ENCODE assay signal across 18 cellular contexts in the genomic region with DNA sequence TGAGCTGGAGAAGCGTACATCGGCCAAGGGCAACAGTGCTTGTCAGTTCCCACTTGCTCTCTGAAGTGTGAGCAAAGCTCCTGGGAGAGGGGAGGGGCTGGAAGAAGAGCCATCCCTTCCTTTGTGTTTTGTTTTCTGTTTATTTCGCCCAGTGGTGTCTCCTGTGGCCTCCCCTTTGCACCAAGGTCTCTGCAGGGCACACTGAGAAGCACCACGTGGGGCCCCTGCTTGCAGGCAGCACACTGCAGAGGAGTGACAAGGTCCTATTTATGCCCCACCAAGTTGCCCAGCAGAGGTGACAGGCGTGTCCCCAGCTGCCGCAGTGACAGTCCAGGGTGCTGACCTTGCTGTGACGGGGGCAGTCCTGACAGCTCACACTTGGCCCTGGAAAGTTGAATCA. TPM values are rescaled to one million over a fixed set of nuclear protein-coding genes. Genes with fewer than 3 reads are reported as not detected.
DNase-seq lines count a peak whose midpoint lies in the region; ATAC-seq and TF ChIP-seq lines count a peak whose summit lies in the region.
"Had no signal": no experiment of that assay in that cellular context is flagged by ENCODE, and none has a peak within 500 bp of the region (broad histone marks: within the 10 kb centered on the region; RNA-seq: fewer than 3 reads in every experiment).

No MANE protein-coding gene starts in this region.

- no peak overlapping the region for H4K91ac ChIP-seq in neuronal stem cell (ENCODE audit: low read depth, low read length, poor library complexity)

- H3K36me3 ChIP-seq in H7 (replicated peaks; ENCODE audit: control insufficient read depth, insufficient read depth, low read length) (peaks cover 13% of the 10 kb centered on the region), heart right ventricle (no peaks in the 10 kb centered on the region), neuronal stem cell (replicated peaks in 1 of 2; ENCODE audit: control insufficient read depth in 2 of 2, insufficient read depth in 2 of 2, low read length in 2 of 2) (no peaks in the 10 kb centered on the region)
- H3K36me3 ChIP-seq: HAP-1, SJSA1 had no signal

- no peaks in the 10 kb centered on the region for H3K36me3 Mint-ChIP-seq in natural killer cell treated with Interleukin-12 subunit alpha and Interleukin-12 subunit beta and Interleukin-15 and Interleukin-18, amount 100 ng/mL, for 72 hours
- H3K36me3 Mint-ChIP-seq: CD4-positive, alpha-beta memory T cell had no signal

- no peaks in the 10 kb centered on the region for H3K79me1 ChIP-seq in neuronal stem cell (ENCODE audit: low read depth, low read length)

- no peak overlapping the region for H3K9ac ChIP-seq in neuronal stem cell (ENCODE audit: low read depth, low read length, poor library complexity)

- no peaks in the 10 kb centered on the region for H3K27me3 ChIP-seq in H7 (ENCODE audit: control insufficient read depth, insufficient read depth, low read length)
- peaks cover 0 to 27% (median 9%) of the 10 kb centered on the region in 7 donors for H3K27me3 ChIP-seq in heart right ventricle
- peaks cover 0 to 15% (median 4%) of the 10 kb centered on the region in 3 experiments for H3K27me3 ChIP-seq in neuronal stem cell (ENCODE audit: control insufficient read depth in 3 of 3, insufficient read depth in 3 of 3, low read depth in 1 of 3, low read length in 3 of 3)

- H2BK5ac ChIP-seq in neuronal stem cell (ENCODE audit: low read length) = peak overlapping the region; percentile 4

- H3K4me1 Mint-ChIP-seq in natural killer cell treated with Interleukin-12 subunit alpha and Interleukin-12 subunit beta and Interleukin-15 and Interleukin-18, amount 100 ng/mL, for 72 hours (ENCODE audit: low read depth in 2 of 2) = peaks cover 15 to 27% of the 10 kb centered on the region in 2 donors

- no peak overlapping the region for H3K4me3 Mint-ChIP-seq in natural killer cell treated with Interleukin-12 subunit alpha and Interleukin-12 subunit beta and Interleukin-15 and Interleukin-18, amount 100 ng/mL, for 72 hours

- H3K4me2 ChIP-seq in neuronal stem cell (ENCODE audit: insufficient read depth, low read length, poor library complexity, severe bottlenecking) = no peak overlapping the region

- 67 to 72% methylated on average over 7 of the region's 7 CpGs for WGBS in heart right ventricle, 2 donors
- WGBS in neuronal stem cell (ENCODE audit: extremely low coverage in 2 of 2, insufficient read length in 2 of 2, insufficient replicate concordance in 1 of 2), 2 donors = no CpG with 5 or more reads among the region's 7 CpGs

- no peak overlapping the region for H3K14ac ChIP-seq in neuronal stem cell (ENCODE audit: low read length)

- peaks cover 0 to 16% (median 6%) of the 10 kb centered on the region in 9 donors for H3K4me1 ChIP-seq in heart right ventricle
- H3K4me1 ChIP-seq in neuronal stem cell (ENCODE audit: control insufficient read depth in 2 of 2, insufficient read depth in 1 of 2, low read depth in 1 of 2, low read length in 2 of 2) = peaks cover 11 to 13% of the 10 kb centered on the region in 2 donors
- H3K4me1 ChIP-seq: HAP-1 had no signal

- no peak overlapping the region for H3K23ac ChIP-seq in neuronal stem cell (ENCODE audit: low read depth, low read length, poor library complexity)

- no peak for TF ChIP-seq CTCF in heart right ventricle (IDR thresholded peaks at IDR 0.05)

- no peak overlapping the region for H3K4ac ChIP-seq in neuronal stem cell (ENCODE audit: low read length)

- H3K9me3 Mint-ChIP-seq in natural killer cell treated with Interleukin-12 subunit alpha and Interleukin-12 subunit beta and Interleukin-15 and Interleukin-18, amount 100 ng/mL, for 72 hours = no peaks in the 10 kb centered on the region
- H3K9me3 Mint-ChIP-seq: CD4-positive, alpha-beta memory T cell had no signal

- H3K4me3 ChIP-seq in H7 (ENCODE audit: insufficient read depth, low read depth, low read length) (no peak overlapping the region), heart right ventricle (no peak overlapping the region), neuronal stem cell (ENCODE audit: low read length in 2 of 2) (peak overlapping the region in 1 of 2 donors; percentile 63)
- H3K4me3 ChIP-seq: HAP-1, SJSA1 had no signal

- DNase-seq in NCI-H2171 treated with DMSO at 0.1 percent for 48 hours (lab: John Stamatoyannopoulos, UW) (peak; percentile 35), NCI-H2171 (lab: John Stamatoyannopoulos, UW) (no peak), H7 (peak; percentile 4), heart right ventricle (no peak), neuronal stem cell (ENCODE audit: low spot score) (no peak), NCI-H2029 (lab: John Stamatoyannopoulos, UW) (no peak)
- DNase-seq in natural killer cell treated with Interleukin-12 subunit alpha and Interleukin-12 subunit beta and Interleukin-15 and Interleukin-18, amount 100 ng/mL, for 72 hours (ENCODE audit: low spot score) = no peak
- DNase-seq: AML-193; Calu3; CD4-positive, alpha-beta memory T cell; GF-D8; NCI-H1694 treated with DMSO at 0.1 percent for 48 hours; NCI-H345; PC-3 had no signal

- no peak overlapping the region for H2BK15ac ChIP-seq in neuronal stem cell (ENCODE audit: low read length)

- no peaks in the 10 kb centered on the region for H3K9me3 ChIP-seq in heart right ventricle
- H3K9me3 ChIP-seq in neuronal stem cell (replicated peaks in 1 of 2; ENCODE audit: control insufficient read depth in 2 of 2, insufficient read depth in 1 of 2, low read depth in 1 of 2, low read length in 2 of 2) = no peaks in the 10 kb centered on the region
- H3K9me3 ChIP-seq: HAP-1, SJSA1 had no signal

- no peak overlapping the region for H3K27ac ChIP-seq in heart right ventricle
- no peak overlapping the region for H3K27ac ChIP-seq in neuronal stem cell (replicated peaks; ENCODE audit: low read length)
- H3K27ac ChIP-seq: 22Rv1, SJSA1 had no signal

- no peak overlapping the region for H3K27ac Mint-ChIP-seq in natural killer cell treated with Interleukin-12 subunit alpha and Interleukin-12 subunit beta and Interleukin-15 and Interleukin-18, amount 100 ng/mL, for 72 hours

- no peak overlapping the region for H2BK120ac ChIP-seq in neuronal stem cell (ENCODE audit: low read depth, low read length)

- H3K18ac ChIP-seq in neuronal stem cell (ENCODE audit: low read length) = peak overlapping the region; percentile 28

- peak overlapping the region; percentile 65 for H4K8ac ChIP-seq in neuronal stem cell (ENCODE audit: low read depth, low read length)

- H2BK12ac ChIP-seq in neuronal stem cell (ENCODE audit: low read length) = no peak overlapping the region

- H2AFZ ChIP-seq in neuronal stem cell (ENCODE audit: low read length) = peak overlapping the region; percentile 48

- H2AK5ac ChIP-seq in neuronal stem cell (ENCODE audit: low read depth, low read length) = no peak overlapping the region

- H3K27me3 Mint-ChIP-seq in natural killer cell treated with Interleukin-12 subunit alpha and Interleukin-12 subunit beta and Interleukin-15 and Interleukin-18, amount 100 ng/mL, for 72 hours = peaks cover 0 to 2% of the 10 kb centered on the region in 2 donors

- intact Hi-C loops in heart right ventricle (cut with DNase I) = no loop called here

- ATAC-seq in heart right ventricle = peak in 5 of 8 donors; percentile 36 to 60 (median 50)
- ATAC-seq in natural killer cell treated with Interleukin-12 subunit alpha and Interleukin-12 subunit beta and Interleukin-15 and Interleukin-18, amount 100 ng/mL, for 72 hours = no peak
- ATAC-seq in HG03097 (IDR thresholded peaks at IDR 0.05; ENCODE audit: low FRiP score, unreplicated experiment) = no peak
- ATAC-seq: PC-3 had no signal

RNA-seq across cellular contexts. Expression of gene GRIN2D, which starts 24.0 kb away (rescaled TPM):
- 4.4 and 4.8 TPM in 2 replicates for total RNA-seq in H7 (2014; rRNA removed; shearing (Covaris generic))
- 1 to 10 TPM in 1 of 10 donors, under 1 TPM in 9; 0.04 to 1.0 (median 0.19) TPM for total RNA-seq in heart right ventricle
- polyA plus RNA-seq in heart right ventricle = under 1 TPM; 0.22 to 0.23 TPM
- 0.74 TPM for polyA plus RNA-seq in neuronal stem cell (2013, experiment 1 of 2)
- 0.72 TPM for polyA plus RNA-seq in neuronal stem cell (2013, experiment 2 of 2)
- total RNA-seq in natural killer cell treated with Interleukin-12 subunit alpha and Interleukin-12 subunit beta and Interleukin-15 and Interleukin-18, amount 100 ng/mL, for 72 hours = under 1 TPM; 0.14 to 0.42 TPM
- total RNA-seq: Calu3 had no signal
- polyA plus RNA-seq: CD4-positive, alpha-beta memory T cell had no signal

RNA-seq across cellular contexts. Expression of gene KDELR1, which starts 26.1 kb away (rescaled TPM):
- total RNA-seq in H7 (2014; rRNA removed; shearing (Covaris generic)) = 110 and 111 TPM in 2 replicates
- 10 to 100 TPM; 63.2 to 95.2 (median 73.2) TPM for total RNA-seq in heart right ventricle
- polyA plus RNA-seq in heart right ventricle = 10 to 100 TPM; 55.1 to 96.0 TPM
- 361 TPM for polyA plus RNA-seq in neuronal stem cell (2013, experiment 1 of 2)
- polyA plus RNA-seq in neuronal stem cell (2013, experiment 2 of 2) = 364 TPM
- 10 to 100 TPM; 64.4 to 80.9 TPM for total RNA-seq in natural killer cell treated with Interleukin-12 subunit alpha and Interleukin-12 subunit beta and Interleukin-15 and Interleukin-18, amount 100 ng/mL, for 72 hours

RNA-seq across cellular contexts. Expression of gene GRWD1, which starts 28.3 kb away (rescaled TPM):
- total RNA-seq in H7 (2014; rRNA removed; shearing (Covaris generic)) = 80.6 and 97.8 TPM in 2 replicates
- 10 to 100 TPM; 13.2 to 26.2 (median 17.0) TPM for total RNA-seq in heart right ventricle
- polyA plus RNA-seq in heart right ventricle = 10 to 100 TPM in 1 of 2 donors, 1 to 10 TPM in 1; 5.6 to 22.8 TPM
- polyA plus RNA-seq in neuronal stem cell (2013, experiment 1 of 2) = 11.2 TPM
- polyA plus RNA-seq in neuronal stem cell (2013, experiment 2 of 2) = 11.1 TPM
- total RNA-seq in natural killer cell treated with Interleukin-12 subunit alpha and Interleukin-12 subunit beta and Interleukin-15 and Interleukin-18, amount 100 ng/mL, for 72 hours = 100 to 1,000 TPM in 1 of 2 donors, 10 to 100 TPM in 1; 60.6 to 104 TPM

RNA-seq across cellular contexts. Expression of gene KCNJ14, which starts 37.9 kb away (rescaled TPM):
- total RNA-seq in H7 (2014; rRNA removed; shearing (Covaris generic)) = 0.21 and 0.70 TPM in 2 replicates
- total RNA-seq in heart right ventricle = under 1 TPM; 0.13 to 0.52 (median 0.30) TPM
- under 1 TPM; 0.29 to 0.43 TPM for polyA plus RNA-seq in heart right ventricle
- polyA plus RNA-seq in neuronal stem cell (2013, experiment 1 of 2) = 0.52 TPM
- polyA plus RNA-seq in neuronal stem cell (2013, experiment 2 of 2) = 0.69 TPM
- 1 to 10 TPM; 2.1 to 4.6 TPM for total RNA-seq in natural killer cell treated with Interleukin-12 subunit alpha and Interleukin-12 subunit beta and Interleukin-15 and Interleukin-18, amount 100 ng/mL, for 72 hours

RNA-seq across cellular contexts. Expression of gene CYTH2, which starts 51.7 kb away (rescaled TPM):
- total RNA-seq in H7 (2014; rRNA removed; shearing (Covaris generic)) = 42.9 and 51.3 TPM in 2 replicates
- total RNA-seq in heart right ventricle = 10 to 100 TPM; 25.8 to 40.4 (median 32.2) TPM
- 10 to 100 TPM; 28.2 to 41.9 TPM for polyA plus RNA-seq in heart right ventricle
- polyA plus RNA-seq in neuronal stem cell (2013, experiment 1 of 2) = 67.8 TPM
- 64.1 TPM for polyA plus RNA-seq in neuronal stem cell (2013, experiment 2 of 2)
- total RNA-seq in natural killer cell treated with Interleukin-12 subunit alpha and Interleukin-12 subunit beta and Interleukin-15 and Interleukin-18, amount 100 ng/mL, for 72 hours = 10 to 100 TPM; 66.4 to 66.9 TPM

Comparison
In these comparisons a context has a peak if more than half of its experiments do, and no peak if none do; other contexts are left out.
1. DNase-seq: peak in NCI-H2171 treated with DMSO at 0.1 percent for 48 hours (single experiment) and H7 (single experiment); none in NCI-H2171 (single experiment), heart right ventricle (0 of 2), neuronal stem cell (single experiment), NCI-H2029 (single experiment) and natural killer cell treated with Interleukin-12 subunit alpha and Interleukin-12 subunit beta and Interleukin-15 and Interleukin-18, amount 100 ng/mL, for 72 hours (single experiment).
2. ATAC-seq: peak in heart right ventricle (5 of 8); none in natural killer cell treated with Interleukin-12 subunit alpha and Interleukin-12 subunit beta and Interleukin-15 and Interleukin-18, amount 100 ng/mL, for 72 hours (0 of 2) and HG03097 (single experiment).